In genomic region chr3:49283997-49284396, GRCh38 we compare ENCODE assay signal across 32 cellular contexts.
"Had no signal": no experiment of that assay in that cellular context is flagged by ENCODE, and none has a peak within 500 bp of the region (broad histone marks: within the 10 kb centered on the region; RNA-seq: fewer than 3 reads in every experiment).

No MANE protein-coding gene starts in this region.

- H3K4me1 ChIP-seq: ascending aorta, SJCRH30 had no signal

- DNase-seq: activated CD4-positive, alpha-beta memory T cell treated with anti-CD3 and anti-CD28 coated beads for 36 hours; activated CD4-positive, alpha-beta T cell treated with anti-CD3 and anti-CD28 coated beads for 4 hours; activated CD4-positive, alpha-beta T cell treated with anti-CD3 and anti-CD28 coated beads, Interleukin-2, amount 50 U/mL, for 1 hour; activated CD4-positive, CD25-positive, alpha-beta regulatory T cell treated with anti-CD3 and anti-CD28 coated beads, Interleukin-2, amount 50 U/mL, for 72 hours; activated CD8-positive, alpha-beta memory T cell treated with anti-CD3 and anti-CD28 coated beads, Interleukin-2, amount 50 U/mL, for 4 hours; activated effector memory CD4-positive, alpha-beta T cell treated with anti-CD3 and anti-CD28 coated beads, Interleukin-2, amount 50 U/mL, for 16 hours; activated naive CD4-positive, alpha-beta T cell; activated naive CD8-positive, alpha-beta T cell treated with anti-CD3 and anti-CD28 coated beads, Interleukin-2, amount 10 ng/mL, durations not matched to agents 7 days and 5 days; activated T-cell treated with anti-CD3 and anti-CD28 coated beads, Interleukin-2, amount 50 U/mL, for 48 hours; amygdala; NCI-H1105; NCI-H1417 treated with DMSO at 0.1 percent for 48 hours; NCI-H187 treated with DMSO at 0.1 percent for 48 hours; NCI-H2081; NCI-H2171 treated with DMSO at 0.1 percent for 48 hours; NCI-H2227 treated with DMSO at 0.1 percent for 48 hours; NCI-H446; NCI-H524; NCI-H69; NK-92 treated with Interleukin-12 subunit alpha and Interleukin-12 subunit beta, amount 100 ng/mL, for 24 hours; OCI-M1; SHP77; SJCRH30 had no signal

- H3K27me3 ChIP-seq: ascending aorta, cardiac muscle cell, SJCRH30 had no signal

- H3K4me3 ChIP-seq: ascending aorta, cardiac muscle cell, SJCRH30, SK-N-MC had no signal

- H3K27me3 Mint-ChIP-seq: activated CD4-positive, alpha-beta memory T cell treated with anti-CD3 and anti-CD28 coated beads for 36 hours; activated naive CD4-positive, alpha-beta T cell treated with anti-CD3 and anti-CD28 coated beads, Interleukin-2, amount 50 U/mL, for 24 hours; activated naive CD8-positive, alpha-beta T cell treated with anti-CD3 and anti-CD28 coated beads, Interleukin-2, amount 10 ng/mL, durations not matched to agents 7 days and 5 days; central memory CD8-positive, alpha-beta T cell had no signal

- H3K27ac ChIP-seq: ascending aorta, cardiac muscle cell, SJCRH30, SK-N-MC had no signal

- FAIRE-seq: TTC549 had no signal

- ATAC-seq: WTC11 had no signal

- H3K4me3 Mint-ChIP-seq: activated CD4-positive, alpha-beta memory T cell treated with anti-CD3 and anti-CD28 coated beads for 36 hours; activated naive CD4-positive, alpha-beta T cell treated with anti-CD3 and anti-CD28 coated beads, Interleukin-2, amount 50 U/mL, for 24 hours; activated naive CD8-positive, alpha-beta T cell treated with anti-CD3 and anti-CD28 coated beads, Interleukin-2, amount 10 ng/mL, durations not matched to agents 7 days and 5 days; central memory CD8-positive, alpha-beta T cell; T-helper 1 cell treated with Interleukin-12 subunit alpha and Interleukin-12 subunit beta and Interleukin-4 antibody, amounts not matched to agents 30 μg/mL and 1 μg/mL, for 36 hours; T-helper 2 cell treated with Interferon-gamma antibody and Interleukin-4, amounts not matched to agents 5 μg/mL and 100 μg/mL, for 36 hours; WTC11 had no signal

- H3K4me1 Mint-ChIP-seq: activated naive CD4-positive, alpha-beta T cell treated with anti-CD3 and anti-CD28 coated beads, Interleukin-2, amount 50 U/mL, for 24 hours; activated naive CD8-positive, alpha-beta T cell treated with anti-CD3 and anti-CD28 coated beads, Interleukin-2, amount 10 ng/mL, durations not matched to agents 7 days and 5 days; central memory CD8-positive, alpha-beta T cell; WTC11 had no signal

- H3K9me3 Mint-ChIP-seq: activated CD4-positive, alpha-beta memory T cell treated with anti-CD3 and anti-CD28 coated beads for 36 hours; activated naive CD4-positive, alpha-beta T cell treated with anti-CD3 and anti-CD28 coated beads, Interleukin-2, amount 50 U/mL, for 24 hours; activated naive CD8-positive, alpha-beta T cell treated with anti-CD3 and anti-CD28 coated beads, Interleukin-2, amount 10 ng/mL, durations not matched to agents 7 days and 5 days; central memory CD8-positive, alpha-beta T cell; T-helper 1 cell treated with Interleukin-12 subunit alpha and Interleukin-12 subunit beta and Interleukin-4 antibody, amounts not matched to agents 30 μg/mL and 1 μg/mL, for 36 hours; T-helper 2 cell treated with Interferon-gamma antibody and Interleukin-4, amounts not matched to agents 5 μg/mL and 100 μg/mL, for 36 hours; WTC11 had no signal

- H3K27ac Mint-ChIP-seq: activated CD4-positive, alpha-beta memory T cell treated with anti-CD3 and anti-CD28 coated beads for 36 hours; activated naive CD4-positive, alpha-beta T cell treated with anti-CD3 and anti-CD28 coated beads, Interleukin-2, amount 50 U/mL, for 24 hours; activated naive CD8-positive, alpha-beta T cell treated with anti-CD3 and anti-CD28 coated beads, Interleukin-2, amount 10 ng/mL, durations not matched to agents 7 days and 5 days; T-helper 1 cell treated with Interleukin-12 subunit alpha and Interleukin-12 subunit beta and Interleukin-4 antibody, amounts not matched to agents 30 μg/mL and 1 μg/mL, for 36 hours; T-helper 2 cell treated with Interferon-gamma antibody and Interleukin-4, amounts not matched to agents 5 μg/mL and 100 μg/mL, for 36 hours; WTC11 had no signal

- H3K9me3 ChIP-seq: ascending aorta, SJCRH30 had no signal
